ENCODE assay signal across 7 cellular contexts in genomic region chr4:111943796-111944203, GRCh38.
A peak's percentile ranks its signal among the peaks of the same experiment; 100 is the strongest.
DNase-seq lines count a peak whose midpoint lies in the region; ATAC-seq and TF ChIP-seq lines count a peak whose summit lies in the region.

No MANE protein-coding gene starts in this region.

- H3K9me3 ChIP-seq in OCI-LY1 (ENCODE audit: low read length): no peaks in the 10 kb centered on the region
- no peaks in the 10 kb centered on the region for H3K9me3 ChIP-seq in fibroblast of lung (ENCODE audit: control insufficient read depth, insufficient read depth, low read depth, low read length)

- H3K27me3 ChIP-seq in OCI-LY1 (ENCODE audit: insufficient read depth, low read length): no peaks in the 10 kb centered on the region
- H3K27me3 ChIP-seq in fibroblast of lung (ENCODE audit: control insufficient read depth, insufficient read depth, low read length): no peaks in the 10 kb centered on the region

- ATAC-seq in GM21360 (IDR thresholded peaks at IDR 0.05; ENCODE audit: unreplicated experiment): peak; percentile 92
- ATAC-seq in HG03439 (IDR thresholded peaks at IDR 0.05; ENCODE audit: unreplicated experiment): peak; percentile 78
- peak; percentile 79 to 89 for ATAC-seq in stimulated activated naive B cell treated with anti-CD40 and anti-IgM and Interleukin-4, amounts not matched to agents 10 μg/mL and 1 μg/mL and 100 μg/mL, for 72 hours (replicated peaks)

- H3K36me3 ChIP-seq in OCI-LY1 (ENCODE audit: insufficient read depth, low read length) (no peaks in the 10 kb centered on the region), fibroblast of lung (ENCODE audit: control insufficient read depth, insufficient read depth, low read length) (no peaks in the 10 kb centered on the region)

- H3K4me1 Mint-ChIP-seq in stimulated activated naive B cell treated with anti-CD40 and anti-IgM and Interleukin-4, amounts not matched to agents 10 μg/mL and 1 μg/mL and 100 μg/mL, for 72 hours: peaks cover 2 to 4% of the 10 kb centered on the region in 2 donors

- H3K4me2 ChIP-seq in OCI-LY1 (ENCODE audit: low read length) (no peak overlapping the region), fibroblast of lung (ENCODE audit: extremely low read depth, insufficient read depth, low read length) (no peak overlapping the region)

- no peaks in the 10 kb centered on the region for H4K20me1 ChIP-seq in OCI-LY1 (ENCODE audit: insufficient read depth, low read length)
- no peaks in the 10 kb centered on the region for H4K20me1 ChIP-seq in fibroblast of lung (ENCODE audit: control insufficient read depth, extremely low read depth, insufficient read depth, low read length)

- no peaks in the 10 kb centered on the region for H3K36me3 Mint-ChIP-seq in stimulated activated naive B cell treated with anti-CD40 and anti-IgM and Interleukin-4, amounts not matched to agents 10 μg/mL and 1 μg/mL and 100 μg/mL, for 72 hours

- no peak overlapping the region for H3K4me3 Mint-ChIP-seq in stimulated activated naive B cell treated with anti-CD40 and anti-IgM and Interleukin-4, amounts not matched to agents 10 μg/mL and 1 μg/mL and 100 μg/mL, for 72 hours

- H3K9ac ChIP-seq in OCI-LY1 (ENCODE audit: low read length) (no peak overlapping the region), fibroblast of lung (ENCODE audit: insufficient read depth, low read length) (no peak overlapping the region)

- H3K27ac Mint-ChIP-seq in stimulated activated naive B cell treated with anti-CD40 and anti-IgM and Interleukin-4, amounts not matched to agents 10 μg/mL and 1 μg/mL and 100 μg/mL, for 72 hours: no peak overlapping the region

- H3K27ac ChIP-seq in OCI-LY1 (ENCODE audit: low read depth, low read length, poor library complexity, severe bottlenecking) (no peak overlapping the region), fibroblast of lung (ENCODE audit: insufficient read depth, low read length) (no peak overlapping the region)

- H3K4me3 ChIP-seq in GM12864 (ENCODE audit: low read depth, low read length) (no peak overlapping the region), OCI-LY1 (ENCODE audit: low read depth, low read length, poor library complexity, severe bottlenecking) (no peak overlapping the region), fibroblast of lung (replicated peaks in 1 of 4; ENCODE audit: control extremely low read depth in 1 of 4, insufficient read depth in 1 of 4, low read depth in 3 of 4, low read length in 4 of 4) (no peak overlapping the region)

- H3K79me2 ChIP-seq in OCI-LY1 (ENCODE audit: insufficient read depth, low read length): no peaks in the 10 kb centered on the region
- H3K79me2 ChIP-seq in fibroblast of lung (ENCODE audit: control insufficient read depth, insufficient read depth, low read length): no peaks in the 10 kb centered on the region

- peak; percentile 60 for TF ChIP-seq CTCF in GM12864 (IDR thresholded peaks at IDR 0.05; ENCODE audit: low read depth, low read length, missing control alignments)
- TF ChIP-seq CTCF in OCI-LY1 (IDR thresholded peaks at IDR 0.05; ENCODE audit: low read length): peak; percentile 43; the same call in 1 of the 2 replicates
- peak; percentile 17 to 48 for TF ChIP-seq CTCF in fibroblast of lung (conservative IDR thresholded peaks at IDR 0.05 in 1 of 2, IDR thresholded peaks at IDR 0.05 in 1 of 2; ENCODE audit: low read depth in 1 of 2, low read length in 2 of 2)

- no peaks in the 10 kb centered on the region for H3F3A ChIP-seq in OCI-LY1 (ENCODE audit: insufficient read depth, low read length)

- DNase-seq in GM12864 (ENCODE audit: low read depth): no peak
- DNase-seq in fibroblast of lung (ENCODE audit: low read depth in 2 of 2): peak; percentile 9 to 40
- no peak for DNase-seq in stimulated activated naive B cell treated with anti-CD40 and anti-IgM and Interleukin-4, amounts not matched to agents 10 μg/mL and 1 μg/mL and 100 μg/mL, for 72 hours
- DNase-seq in activated naive CD4-positive, alpha-beta T cell treated with Interleukin-2 at 50 U/mL for 16 hours: no peak

- H3K9me2 ChIP-seq in OCI-LY1 (ENCODE audit: low read depth, low read length): no peaks in the 10 kb centered on the region

- peaks cover 9 to 10% of the 10 kb centered on the region in 2 donors for H3K27me3 Mint-ChIP-seq in stimulated activated naive B cell treated with anti-CD40 and anti-IgM and Interleukin-4, amounts not matched to agents 10 μg/mL and 1 μg/mL and 100 μg/mL, for 72 hours

- no peaks in the 10 kb centered on the region for H3K9me3 Mint-ChIP-seq in stimulated activated naive B cell treated with anti-CD40 and anti-IgM and Interleukin-4, amounts not matched to agents 10 μg/mL and 1 μg/mL and 100 μg/mL, for 72 hours

- H2AFZ ChIP-seq in OCI-LY1 (ENCODE audit: low read length) (no peak overlapping the region), fibroblast of lung (ENCODE audit: low read length) (no peak overlapping the region)

- H3K4me1 ChIP-seq in OCI-LY1 (ENCODE audit: insufficient read depth, low read length, severe bottlenecking): no peaks in the 10 kb centered on the region
- H3K4me1 ChIP-seq in fibroblast of lung (ENCODE audit: control insufficient read depth, extremely low read depth, insufficient read depth, low read length): no peaks in the 10 kb centered on the region

Comparison
In these comparisons a context has a peak if more than half of its experiments do, and no peak if none do; other contexts are left out.
1. DNase-seq: peak in fibroblast of lung (2 of 2); none in GM12864 (single experiment), stimulated activated naive B cell treated with anti-CD40 and anti-IgM and Interleukin-4, amounts not matched to agents 10 μg/mL and 1 μg/mL and 100 μg/mL, for 72 hours (single experiment) and activated naive CD4-positive, alpha-beta T cell treated with Interleukin-2 at 50 U/mL for 16 hours (single experiment).
2. Peak in every context shown above with its lines, with median percentiles within 50 percentile points of each other: CTCF ChIP-seq and ATAC-seq.